8 cellular contexts compared by ENCODE assay signal in genomic region chr17:79707931-79708891, GRCh38.
DNase-seq lines count a peak whose midpoint lies in the region; ATAC-seq lines count a peak whose summit lies in the region.

No MANE protein-coding gene starts in this region.

- DNase-seq in NCI-H146 (lab: John Stamatoyannopoulos, UW) = peak; percentile 29
- DNase-seq in NCI-H146 treated with DMSO at 0.1 percent for 48 hours (lab: John Stamatoyannopoulos, UW; ENCODE audit: unreplicated experiment) = no peak
- DNase-seq in NCI-H2196 (lab: John Stamatoyannopoulos, UW; ENCODE audit: unreplicated experiment) = peak; percentile 71
- peak; percentile 55 for DNase-seq in activated CD4-positive, alpha-beta T cell treated with anti-CD3 and anti-CD28 coated beads, Interleukin-2, amount 50 U/mL, for 1 hour
- DNase-seq in memory B cell (ENCODE audit: low spot score in 2 of 2) = peak; percentile 52 to 74
- DNase-seq in stimulated activated CD8-positive, alpha-beta memory T cell treated with anti-CD3 and anti-CD28 coated beads, Interleukin-2, amount 100 ng/mL, for 48 hours (ENCODE audit: low read depth in 2 of 2) = peak; percentile 30 to 40
- no peak for DNase-seq in NOMO-1 treated with dmso at 0.1 percent for 144 hours (lab: John Stamatoyannopoulos, UW; ENCODE audit: unreplicated experiment)

- no peak overlapping the region for H3K27ac Mint-ChIP-seq in dendritic cell treated with granulocyte-macrophage colony-stimulating factor and Interleukin-4, amounts not matched to agents 40 ng/mL and 50 ng/mL, for 4 days
- H3K27ac Mint-ChIP-seq in memory B cell = no peak overlapping the region

- H3K4me1 Mint-ChIP-seq in dendritic cell treated with granulocyte-macrophage colony-stimulating factor and Interleukin-4, amounts not matched to agents 40 ng/mL and 50 ng/mL, for 4 days (ENCODE audit: low read depth) = peaks cover 10% of the 10 kb centered on the region
- H3K4me1 Mint-ChIP-seq in memory B cell = no peaks in the 10 kb centered on the region

- H3K27me3 Mint-ChIP-seq in dendritic cell treated with granulocyte-macrophage colony-stimulating factor and Interleukin-4, amounts not matched to agents 40 ng/mL and 50 ng/mL, for 4 days = peaks cover 32% of the 10 kb centered on the region
- peaks cover 13% of the 10 kb centered on the region for H3K27me3 Mint-ChIP-seq in memory B cell

- H3K4me3 Mint-ChIP-seq in dendritic cell treated with granulocyte-macrophage colony-stimulating factor and Interleukin-4, amounts not matched to agents 40 ng/mL and 50 ng/mL, for 4 days = peak overlapping the region; percentile 49
- H3K4me3 Mint-ChIP-seq in memory B cell = peak overlapping the region; percentile 52

- intact Hi-C loops in dendritic cell treated with granulocyte-macrophage colony-stimulating factor and Interleukin-4, amounts not matched to agents 40 ng/mL and 50 ng/mL, for 4 days (cut with micrococcal nuclease) = no loop called here

- H3K36me3 Mint-ChIP-seq in dendritic cell treated with granulocyte-macrophage colony-stimulating factor and Interleukin-4, amounts not matched to agents 40 ng/mL and 50 ng/mL, for 4 days (ENCODE audit: low read depth) = no peaks in the 10 kb centered on the region
- H3K36me3 Mint-ChIP-seq in memory B cell = no peaks in the 10 kb centered on the region

- no peaks in the 10 kb centered on the region for H3K9me3 Mint-ChIP-seq in dendritic cell treated with granulocyte-macrophage colony-stimulating factor and Interleukin-4, amounts not matched to agents 40 ng/mL and 50 ng/mL, for 4 days
- no peaks in the 10 kb centered on the region for H3K9me3 Mint-ChIP-seq in memory B cell

- ATAC-seq in memory B cell (ENCODE audit: low read depth) = peak; percentile 74

Comparison
In these comparisons a context has a peak if more than half of its experiments do, and no peak if none do; other contexts are left out.
1. DNase-seq: peak in NCI-H146 (single experiment), NCI-H2196 (single experiment), activated CD4-positive, alpha-beta T cell treated with anti-CD3 and anti-CD28 coated beads, Interleukin-2, amount 50 U/mL, for 1 hour (single experiment), memory B cell (2 of 2) and stimulated activated CD8-positive, alpha-beta memory T cell treated with anti-CD3 and anti-CD28 coated beads, Interleukin-2, amount 100 ng/mL, for 48 hours (2 of 2); none in NCI-H146 treated with DMSO at 0.1 percent for 48 hours (single experiment) and NOMO-1 treated with dmso at 0.1 percent for 144 hours (single experiment).